ENCODE assay signal across 8 cellular contexts in genomic region chr20:52313335-52313963, GRCh38.
DNase-seq lines count a peak whose midpoint lies in the region; ATAC-seq, FAIRE-seq and TF ChIP-seq lines count a peak whose summit lies in the region.

No MANE protein-coding gene starts in this region.

- H3K4me2 ChIP-seq in astrocyte (ENCODE audit: low read length), result no peak overlapping the region

- ATAC-seq in left lung, result peak; percentile 62
- no peak for ATAC-seq in GM18867 (IDR thresholded peaks at IDR 0.05; ENCODE audit: unreplicated experiment)
- ATAC-seq in gastroesophageal sphincter, result no peak

- peak; percentile 36 for TF ChIP-seq CTCF in astrocyte (IDR thresholded peaks at IDR 0.05; ENCODE audit: insufficient read depth, low read depth, low read length)
- peak in 1 of 2 donors; percentile 15 for TF ChIP-seq CTCF in left lung (IDR thresholded peaks at IDR 0.05)
- TF ChIP-seq CTCF in gastroesophageal sphincter (IDR thresholded peaks at IDR 0.05), result peak in 2 of 4 experiments; percentile 9 to 43

- no peak overlapping the region for H3K9ac ChIP-seq in astrocyte (ENCODE audit: low read length)

- H2AFZ ChIP-seq in astrocyte (ENCODE audit: low read depth, low read length), result no peak overlapping the region

- H3K27me3 ChIP-seq in astrocyte (ENCODE audit: insufficient read depth, low read length) (no peaks in the 10 kb centered on the region), left lung (peaks cover 0 to 15% of the 10 kb centered on the region in 2 donors), gastroesophageal sphincter (no peaks in the 10 kb centered on the region)

- WGBS in gastroesophageal sphincter (ENCODE audit: low coverage in 1 of 2), 2 donors, result 23 to 38% methylated on average over 10 to 16 of the region's 16 CpGs

- H3K9me3 ChIP-seq in astrocyte (ENCODE audit: insufficient read depth, low read depth, low read length), result no peaks in the 10 kb centered on the region
- no peaks in the 10 kb centered on the region for H3K9me3 ChIP-seq in left lung
- H3K9me3 ChIP-seq in gastroesophageal sphincter, result peaks cover 0 to 6% (median 0%) of the 10 kb centered on the region in 3 donors

- intact Hi-C loops in left lung (cut with DNase I), result loop anchor here in 1 of 2 donors (10.0 kb wide), 1 partner anchor 1231 kb away; no protein-coding TSS in a partner anchor

- H3K4me3 Mint-ChIP-seq in astrocyte (ENCODE audit: unreplicated experiment), result no peak overlapping the region

- peak; percentile 67 for DNase-seq in Caki2 (ENCODE audit: low read depth)
- DNase-seq in NCI-H146 (lab: John Stamatoyannopoulos, UW), result peak; percentile 22
- DNase-seq in astrocyte (ENCODE audit: low read depth), result peak; percentile 38
- no peak for DNase-seq in left lung
- DNase-seq in mesenteric fat pad (ENCODE audit: low spot score), result no peak
- DNase-seq in GM12891 (ENCODE audit: insufficient read length, low spot score), result no peak

- H3K4me3 ChIP-seq in astrocyte (ENCODE audit: insufficient read depth, low read depth, low read length) (no peak overlapping the region), left lung (no peak overlapping the region), gastroesophageal sphincter (no peak overlapping the region)

- H3K27ac ChIP-seq in astrocyte (ENCODE audit: low read depth, low read length), result no peak overlapping the region
- no peak overlapping the region for H3K27ac ChIP-seq in left lung
- no peak overlapping the region for H3K27ac ChIP-seq in gastroesophageal sphincter

- in situ Hi-C loops in Caki2 (cut with HindIII; ENCODE audit: low pct_unique_long_range_greater_than_20kb, low sequenced_read_pairs), result no loop called here

- no peak overlapping the region for H3K27ac Mint-ChIP-seq in astrocyte (ENCODE audit: unreplicated experiment)

- peaks cover 4% of the 10 kb centered on the region for H3K27me3 Mint-ChIP-seq in astrocyte (ENCODE audit: low read depth, unreplicated experiment)

- H3K36me3 ChIP-seq in astrocyte (ENCODE audit: insufficient read depth, low read length), result no peaks in the 10 kb centered on the region
- H3K36me3 ChIP-seq in left lung, result no peaks in the 10 kb centered on the region
- H3K36me3 ChIP-seq in gastroesophageal sphincter, result no peaks in the 10 kb centered on the region

- H3K4me1 Mint-ChIP-seq in astrocyte (ENCODE audit: low read depth, unreplicated experiment), result no peaks in the 10 kb centered on the region

- H3K9me3 Mint-ChIP-seq in astrocyte (ENCODE audit: unreplicated experiment), result peaks cover 1% of the 10 kb centered on the region

- H4K20me1 ChIP-seq in astrocyte (ENCODE audit: insufficient read depth, low read length), result no peaks in the 10 kb centered on the region

- TF ChIP-seq EP300 in gastroesophageal sphincter (IDR thresholded peaks at IDR 0.05), result no peak

- FAIRE-seq in astrocyte (lab: Jason Lieb, UNC) (no peak), GM12891 (lab: Jason Lieb, UNC) (no peak)

- H3K79me2 ChIP-seq in astrocyte (ENCODE audit: insufficient read depth, low read length), result no peaks in the 10 kb centered on the region

- H3K36me3 Mint-ChIP-seq in astrocyte (ENCODE audit: low read depth, unreplicated experiment), result no peaks in the 10 kb centered on the region

- no peak for TF ChIP-seq POLR2A in gastroesophageal sphincter (IDR thresholded peaks at IDR 0.05)
- TF ChIP-seq POLR2A in GM12891 (IDR thresholded peaks at IDR 0.05; ENCODE audit: low read depth, low read length), result no peak

- H3K4me1 ChIP-seq in astrocyte (ENCODE audit: insufficient read depth, low read length), result no peaks in the 10 kb centered on the region
- H3K4me1 ChIP-seq in left lung, result no peaks in the 10 kb centered on the region
- peaks cover 0 to 6% (median 0%) of the 10 kb centered on the region in 3 donors for H3K4me1 ChIP-seq in gastroesophageal sphincter

TF ChIP-seq in GM12891, 5 proteins besides CTCF, POLR2A, EP300 and RAD21:
- TF ChIP-seq POU2F2 (IDR thresholded peaks at IDR 0.05; ENCODE audit: low read depth, low read length) (no peak), POLR2AphosphoS5 (IDR thresholded peaks at IDR 0.05; ENCODE audit: low read depth, low read length) (no peak), SPI1 (IDR thresholded peaks at IDR 0.05; ENCODE audit: low read depth, low read length) (no peak), PAX5 (IDR thresholded peaks at IDR 0.05; ENCODE audit: insufficient read depth, low read length, severe bottlenecking) (no peak), TAF1 (IDR thresholded peaks at IDR 0.05; ENCODE audit: low read depth, low read length) (no peak)

Comparison
In these comparisons a context has a peak if more than half of its experiments do, and no peak if none do; other contexts are left out.
1. DNase-seq: peak in Caki2 (single experiment), NCI-H146 (single experiment) and astrocyte (single experiment); none in left lung (0 of 2), mesenteric fat pad (single experiment) and GM12891 (single experiment).